ENCODE assay signal across 22 cellular contexts in genomic region chr5:138720840-138721239, GRCh38.
"Had no signal": no experiment of that assay in that cellular context is flagged by ENCODE, and none has a peak within 500 bp of the region (broad histone marks: within the 10 kb centered on the region; RNA-seq: fewer than 3 reads in every experiment).

No MANE protein-coding gene starts in this region.

- ATAC-seq: activated T-cell treated with anti-CD3 and anti-CD28 coated beads, Interleukin-2, amount 50 U/mL, for 4 hours; foreskin keratinocyte; left lobe of liver; lower lobe of right lung; mucosa of descending colon; pancreas; right cardiac atrium; stimulated activated naive CD8-positive, alpha-beta T cell treated with anti-CD3 and anti-CD28 coated beads, Interleukin-15, amount 100 ng/mL, for 72 hours had no signal

- FAIRE-seq: colon, pancreas had no signal

- H3K27ac ChIP-seq: breast epithelium, foreskin keratinocyte, lower lobe of right lung, pancreas, tibial artery had no signal

- H3K9me3 ChIP-seq: breast epithelium, lower lobe of right lung, mucosa of descending colon, pancreas, tibial artery had no signal

- DNase-seq: activated B cell treated with CpG ODN at 0.5 μM for 24 hours; activated CD4-positive, alpha-beta T cell treated with anti-CD3 and anti-CD28 coated beads for 4 hours; activated CD4-positive, alpha-beta T cell treated with anti-CD3 and anti-CD28 coated beads, Interleukin-2, amount 50 U/mL, for 48 hours; activated CD8-positive, alpha-beta memory T cell treated with anti-CD3 and anti-CD28 coated beads, Interleukin-2, amount 50 U/mL, for 48 hours; activated naive CD4-positive, alpha-beta T cell treated with Interleukin-2 at 50 U/mL for 16 hours; activated naive CD8-positive, alpha-beta T cell treated with anti-CD3 and anti-CD28 coated beads for 36 hours; activated T-cell treated with anti-CD3 and anti-CD28 coated beads, Interleukin-2, amount 50 U/mL, for 4 hours; effector memory CD4-positive, alpha-beta T cell; foreskin keratinocyte; lower lobe of right lung; mesendoderm; mucosa of descending colon; nephron progenitor cell; pancreas; right cardiac atrium; stimulated activated CD4-positive, alpha-beta T cell treated with anti-CD3 and anti-CD28 coated beads, Interleukin-12 subunit alpha, Interleukin-12 subunit beta, amount 100 ng/mL, for 4 hours; stimulated activated CD4-positive, alpha-beta T cell treated with anti-CD3 and anti-CD28 coated beads, Interleukin-4, amount 100 ng/mL, for 4 hours; stimulated activated naive CD8-positive, alpha-beta T cell treated with anti-CD3 and anti-CD28 coated beads, Interleukin-15, amount 100 ng/mL, for 72 hours; tibial artery had no signal

- H3K27me3 ChIP-seq: breast epithelium, foreskin keratinocyte, pancreas, tibial artery had no signal

- H3K4me3 ChIP-seq: breast epithelium, lower lobe of right lung, mucosa of descending colon, pancreas, tibial artery had no signal

- H3K36me3 ChIP-seq: breast epithelium, lower lobe of right lung, pancreas, tibial artery had no signal
